12 cellular contexts compared by ENCODE assay signal in the genomic region with DNA sequence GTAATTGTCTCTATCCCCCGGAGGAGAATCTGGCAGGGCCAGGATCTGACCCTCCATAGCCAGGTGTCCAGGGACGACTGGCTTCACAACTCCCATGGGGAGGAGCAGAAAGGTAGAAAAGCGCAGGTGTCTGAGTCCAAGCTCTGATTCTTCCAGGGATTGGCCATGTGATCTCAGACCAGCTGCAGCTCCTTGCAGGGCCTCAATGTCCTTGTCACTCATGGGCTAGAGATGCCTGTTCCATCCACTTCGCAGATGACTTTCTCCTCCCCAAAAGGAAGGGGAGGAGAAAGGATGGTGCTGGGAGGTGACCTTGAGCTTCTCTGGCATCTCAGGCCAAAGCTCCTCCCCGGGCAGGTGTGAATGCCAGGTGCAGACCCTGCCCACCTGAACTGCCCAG. TPM values are rescaled to one million over a fixed set of nuclear protein-coding genes. Genes with fewer than 3 reads are reported as not detected.
DNase-seq lines count a peak whose midpoint lies in the region; ATAC-seq and TF ChIP-seq lines count a peak whose summit lies in the region.
"Had no signal": no experiment of that assay in that cellular context is flagged by ENCODE, and none has a peak within 500 bp of the region (broad histone marks: within the 10 kb centered on the region; RNA-seq: fewer than 3 reads in every experiment).

No MANE protein-coding gene starts in this region.

- WGBS in adrenal gland, 4 donors = 55 to 67% (median 61%) methylated on average over 3 to 5 of the region's 5 CpGs
- WGBS in lower leg skin, 2 donors = 58 to 74% methylated on average over 5 of the region's 5 CpGs

- H3K4me3 ChIP-seq in adrenal gland (no peak overlapping the region), muscle layer of duodenum (ENCODE audit: low read depth in 1 of 2, low read length in 2 of 2) (no peak overlapping the region), thoracic aorta (no peak overlapping the region), lower leg skin (ENCODE audit: low read depth, poor library complexity, severe bottlenecking) (no peak overlapping the region)
- H3K4me3 ChIP-seq: HAP-1 had no signal

- H3K4me1 ChIP-seq in adrenal gland (replicated peaks in 1 of 2) (peaks cover 58 to 75% of the 10 kb centered on the region in 2 donors), muscle layer of duodenum (ENCODE audit: control insufficient read depth in 1 of 2, insufficient read depth in 2 of 2, low read length in 2 of 2) (peaks cover 50 to 80% of the 10 kb centered on the region in 2 donors), thoracic aorta (ENCODE audit: control insufficient read depth in 1 of 2, low read depth in 2 of 2) (peaks cover 61 to 91% of the 10 kb centered on the region in 2 donors)
- H3K4me1 ChIP-seq: HAP-1 had no signal

- TF ChIP-seq CTCF in adrenal gland (IDR thresholded peaks at IDR 0.05) = no peak
- TF ChIP-seq CTCF in thoracic aorta (IDR thresholded peaks at IDR 0.05) = no peak
- TF ChIP-seq CTCF in lower leg skin (IDR thresholded peaks at IDR 0.05) = no peak

- no peak for ATAC-seq in thoracic aorta (ENCODE audit: insufficient number of reproducible peaks, low FRiP score, low read depth)

- H3K27ac ChIP-seq in adrenal gland (peak overlapping the region; percentile 69 to 87 (median 85)), muscle layer of duodenum (ENCODE audit: low read length) (peak overlapping the region; percentile 86), thoracic aorta (peak overlapping the region; percentile 99)

- H3K9me3 ChIP-seq in adrenal gland (replicated peaks in 1 of 3) = no peaks in the 10 kb centered on the region
- H3K9me3 ChIP-seq in muscle layer of duodenum (ENCODE audit: control insufficient read depth in 1 of 2, low read length in 2 of 2) = no peaks in the 10 kb centered on the region
- H3K9me3 ChIP-seq in thoracic aorta = no peaks in the 10 kb centered on the region
- H3K9me3 ChIP-seq: HAP-1 had no signal

- intact Hi-C loops in adrenal gland (cut with DNase I) = no loop called here
- intact Hi-C loops in lower leg skin (cut with DNase I; ENCODE audit: low total_unique reads) = no loop called here

- no peak for TF ChIP-seq POLR2A in adrenal gland (IDR thresholded peaks at IDR 0.05)
- no peak for TF ChIP-seq POLR2A in lower leg skin (IDR thresholded peaks at IDR 0.05)

- no peaks in the 10 kb centered on the region for H3K36me3 ChIP-seq in adrenal gland (replicated peaks in 1 of 2)
- H3K36me3 ChIP-seq in muscle layer of duodenum (ENCODE audit: control insufficient read depth in 1 of 2, insufficient read depth in 2 of 2, low read length in 2 of 2) = peaks cover 0 to 5% of the 10 kb centered on the region in 2 donors
- no peaks in the 10 kb centered on the region for H3K36me3 ChIP-seq in thoracic aorta
- H3K36me3 ChIP-seq: HAP-1 had no signal

- H3K27me3 ChIP-seq in adrenal gland (no peaks in the 10 kb centered on the region), muscle layer of duodenum (ENCODE audit: low read depth, low read length) (no peaks in the 10 kb centered on the region), thoracic aorta (replicated peaks; ENCODE audit: insufficient read depth) (no peaks in the 10 kb centered on the region)

- DNase-seq in NCI-H510A treated with DMSO at 0.1 percent for 48 hours (lab: John Stamatoyannopoulos, UW) = peak; percentile 21
- no peak for DNase-seq in NCI-H510A (lab: John Stamatoyannopoulos, UW)
- no peak for DNase-seq in adrenal gland
- DNase-seq in thoracic aorta (ENCODE audit: low spot score) = no peak
- DNase-seq in ureter (ENCODE audit: low spot score) = no peak
- DNase-seq in lower leg skin (ENCODE audit: low spot score in 2 of 2) = no peak
- DNase-seq in NCI-H446 (lab: John Stamatoyannopoulos, UW) = no peak
- DNase-seq: activated CD4-positive, alpha-beta T cell treated with anti-CD3 and anti-CD28 coated beads, Interleukin-2, amount 50 U/mL, for 48 hours; activated naive CD8-positive, alpha-beta T cell treated with anti-CD3 and anti-CD28 coated beads, Interleukin-2, amount 10 ng/mL, durations not matched to agents 7 days and 5 days; NCI-H1930 had no signal

RNA-seq across cellular contexts. Expression of gene HSPG2, which starts 22.6 kb away (rescaled TPM):
- 100 to 1,000 TPM; 232 to 558 (median 316) TPM for total RNA-seq in adrenal gland
- 100 to 1,000 TPM in 2 of 3 donors, 10 to 100 TPM in 1; 38.7 to 394 (median 156) TPM for polyA plus RNA-seq in adrenal gland
- total RNA-seq in thoracic aorta = 100 to 1,000 TPM; 684 to 846 TPM
- 298 TPM for total RNA-seq in ureter
- total RNA-seq in lower leg skin = 100 to 1,000 TPM in 2 of 4 donors, 10 to 100 TPM in 2; 67.9 to 171 (median 99.6) TPM
